8 cellular contexts compared by ENCODE assay signal in the genomic region with DNA sequence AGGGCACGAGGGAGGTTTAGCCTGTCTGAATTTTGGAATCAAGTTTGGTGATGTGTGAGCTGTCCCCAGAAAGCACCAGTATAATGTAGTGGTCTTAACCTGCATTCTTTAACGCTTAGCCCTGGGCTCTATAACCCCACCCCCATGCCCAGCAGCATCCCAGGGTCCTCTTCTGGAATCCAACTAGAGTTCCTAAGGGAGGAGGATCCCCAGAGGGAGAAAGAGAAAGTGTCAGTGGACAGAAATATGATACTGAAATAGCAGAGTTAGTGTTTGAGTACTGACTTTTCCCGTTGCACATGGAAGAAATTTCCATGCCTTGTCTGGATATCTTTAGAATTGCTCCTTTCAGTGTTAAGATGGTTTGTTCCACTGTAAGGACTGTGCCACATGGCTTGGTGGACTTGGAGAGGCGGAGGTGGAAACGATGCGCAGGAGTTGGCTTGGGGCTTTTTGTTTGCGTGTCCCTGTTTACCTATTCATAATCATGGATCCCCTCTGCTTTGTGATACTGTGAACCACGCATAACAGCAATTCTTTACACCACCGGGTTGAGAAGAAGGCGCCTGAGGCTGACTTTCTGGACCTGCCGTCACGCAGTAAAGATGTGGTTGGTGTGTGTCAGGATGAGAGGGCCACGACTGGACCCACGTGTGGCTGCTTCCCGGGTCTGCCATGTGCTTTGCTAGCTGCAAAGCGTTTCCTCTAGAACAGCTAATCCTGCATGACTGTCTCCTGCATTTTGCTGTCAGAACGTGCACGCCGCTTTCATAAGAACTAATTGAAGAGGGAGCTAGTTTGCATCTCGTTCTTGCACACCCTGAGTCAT.
A peak's percentile ranks its signal among the peaks of the same experiment; 100 is the strongest.
DNase-seq lines count a peak whose midpoint lies in the region; ATAC-seq lines count a peak whose summit lies in the region.

No MANE protein-coding gene starts in this region.

- no peak overlapping the region for H2BK120ac ChIP-seq in mesenchymal stem cell (ENCODE audit: low read depth, low read length)

- peak overlapping the region; percentile 69 for H3K4me3 ChIP-seq in Karpas-422 (ENCODE audit: low read length)
- H3K4me3 ChIP-seq in mesenchymal stem cell (ENCODE audit: insufficient read depth in 1 of 2, low read depth in 1 of 2, low read length in 2 of 2), result peak overlapping the region; percentile 39 to 81

- peak overlapping the region; percentile 67 for H3K4me3 Mint-ChIP-seq in dendritic cell treated with granulocyte-macrophage colony-stimulating factor and Interleukin-4, amounts not matched to agents 40 ng/mL and 50 ng/mL, for 4 days

- peak overlapping the region; percentile 30 for H4K91ac ChIP-seq in mesenchymal stem cell (ENCODE audit: low read length)

- no peaks in the 10 kb centered on the region for H3K9me2 ChIP-seq in Karpas-422 (replicated peaks; ENCODE audit: insufficient read depth, low read length)

- no peaks in the 10 kb centered on the region for H4K20me1 ChIP-seq in Karpas-422 (ENCODE audit: insufficient read depth, low read depth, low read length)

- H3K36me3 ChIP-seq in Karpas-422 (ENCODE audit: insufficient read depth, low read length) (no peaks in the 10 kb centered on the region), mesenchymal stem cell (ENCODE audit: control insufficient read depth in 1 of 2, insufficient read depth in 2 of 2, low read depth in 1 of 2, low read length in 2 of 2) (peaks cover 0 to 10% of the 10 kb centered on the region in 2 experiments)

- H2AFZ ChIP-seq in Karpas-422 (ENCODE audit: low read length) (no peak overlapping the region), mesenchymal stem cell (ENCODE audit: low read depth, low read length) (peak overlapping the region; percentile 87)

- peaks cover 9% of the 10 kb centered on the region for H3K79me1 ChIP-seq in mesenchymal stem cell (replicated peaks; ENCODE audit: low read length, poor library complexity, severe bottlenecking)

- intact Hi-C loops in dendritic cell treated with granulocyte-macrophage colony-stimulating factor and Interleukin-4, amounts not matched to agents 40 ng/mL and 50 ng/mL, for 4 days (cut with micrococcal nuclease), result loop anchor here (5.0 kb wide), 1 partner anchor 140 kb away; the partner anchor contains the start of gene SMARCA2

- peak overlapping the region; percentile 40 for H4K8ac ChIP-seq in mesenchymal stem cell (ENCODE audit: low read length)

- no peak overlapping the region for H2BK5ac ChIP-seq in mesenchymal stem cell (ENCODE audit: low read depth, low read length, poor library complexity, severe bottlenecking)

- H3K27ac Mint-ChIP-seq in dendritic cell treated with granulocyte-macrophage colony-stimulating factor and Interleukin-4, amounts not matched to agents 40 ng/mL and 50 ng/mL, for 4 days, result peak overlapping the region; percentile 77

- H3K9me3 Mint-ChIP-seq in dendritic cell treated with granulocyte-macrophage colony-stimulating factor and Interleukin-4, amounts not matched to agents 40 ng/mL and 50 ng/mL, for 4 days, result no peaks in the 10 kb centered on the region

- H3K27ac ChIP-seq in Karpas-422 (ENCODE audit: low read length), result peak overlapping the region; percentile 95
- H3K27ac ChIP-seq in mesenchymal stem cell (ENCODE audit: low read length, poor library complexity, severe bottlenecking), result peak overlapping the region; percentile 87

- H2AK5ac ChIP-seq in mesenchymal stem cell (ENCODE audit: low read length, severe bottlenecking), result no peak overlapping the region

- H3K14ac ChIP-seq in mesenchymal stem cell (ENCODE audit: low read length in 2 of 2), result no peak overlapping the region

- H3K27me3 ChIP-seq in Karpas-422 (ENCODE audit: low read length), result no peaks in the 10 kb centered on the region
- no peaks in the 10 kb centered on the region for H3K27me3 ChIP-seq in mesenchymal stem cell (ENCODE audit: control insufficient read depth in 1 of 2, insufficient read depth in 1 of 2, low read length in 2 of 2)

- H3K4me1 ChIP-seq in Karpas-422 (ENCODE audit: low read length), result peaks cover 72% of the 10 kb centered on the region
- H3K4me1 ChIP-seq in mesenchymal stem cell (ENCODE audit: control insufficient read depth, insufficient read depth, low read depth, low read length), result peaks cover 3% of the 10 kb centered on the region

- DNase-seq in DMS153 treated with DMSO at 0.1 percent for 48 hours (lab: John Stamatoyannopoulos, UW; ENCODE audit: unreplicated experiment) (peak; percentile 24), Karpas-422 (peak; percentile 91), mesenchymal stem cell (peak; percentile 78), NCI-H345 treated with DMSO at 0.1 percent for 48 hours (lab: John Stamatoyannopoulos, UW; ENCODE audit: unreplicated experiment) (no peak)
- peak; percentile 46 for DNase-seq in activated CD4-positive, CD25-positive, alpha-beta regulatory T cell treated with anti-CD3 and anti-CD28 coated beads, Interleukin-2, amount 50 U/mL, for 72 hours
- DNase-seq in stimulated activated CD8-positive, alpha-beta memory T cell treated with anti-CD3 and anti-CD28 coated beads, Interleukin-15, amount 100 ng/mL, for 24 hours (ENCODE audit: low read depth), result peak; percentile 19

- peaks cover 36% of the 10 kb centered on the region for H3K79me2 ChIP-seq in Karpas-422 (ENCODE audit: low read length)

- WGBS in mesenchymal stem cell, result 45% methylated on average over 19 of the region's 20 CpGs

- H3K36me3 Mint-ChIP-seq in dendritic cell treated with granulocyte-macrophage colony-stimulating factor and Interleukin-4, amounts not matched to agents 40 ng/mL and 50 ng/mL, for 4 days (ENCODE audit: low read depth), result peaks cover 13% of the 10 kb centered on the region

- peak overlapping the region; percentile 31 to 86 for H3K18ac ChIP-seq in mesenchymal stem cell (ENCODE audit: low read depth in 1 of 2, low read length in 2 of 2)

- peaks cover 69% of the 10 kb centered on the region for H3K4me1 Mint-ChIP-seq in dendritic cell treated with granulocyte-macrophage colony-stimulating factor and Interleukin-4, amounts not matched to agents 40 ng/mL and 50 ng/mL, for 4 days (ENCODE audit: low read depth)

- H2BK15ac ChIP-seq in mesenchymal stem cell (ENCODE audit: low read depth, poor library complexity, severe bottlenecking), result peak overlapping the region; percentile 57

- H2BK12ac ChIP-seq in mesenchymal stem cell (ENCODE audit: low read length in 2 of 2), result peak overlapping the region in 1 of 2 experiments; percentile 66

- H3K9me3 ChIP-seq in Karpas-422 (ENCODE audit: low read length) (no peaks in the 10 kb centered on the region), mesenchymal stem cell (ENCODE audit: control insufficient read depth, low read length) (no peaks in the 10 kb centered on the region)

- ATAC-seq in GM21576 (IDR thresholded peaks at IDR 0.05; ENCODE audit: unreplicated experiment), result peak; percentile 34

- H3K4ac ChIP-seq in mesenchymal stem cell (ENCODE audit: low read depth in 1 of 2, low read length in 2 of 2), result peak overlapping the region in 1 of 2 experiments; percentile 22

- H3K4me2 ChIP-seq in Karpas-422 (ENCODE audit: low read depth, low read length, poor library complexity, severe bottlenecking) (peak overlapping the region; percentile 85), mesenchymal stem cell (ENCODE audit: low read length, poor library complexity, severe bottlenecking) (peak overlapping the region; percentile 75)

- H3K9ac ChIP-seq in Karpas-422 (ENCODE audit: low read length) (peak overlapping the region; percentile 74), mesenchymal stem cell (ENCODE audit: low read length) (peak overlapping the region; percentile 93)

- H3K27me3 Mint-ChIP-seq in dendritic cell treated with granulocyte-macrophage colony-stimulating factor and Interleukin-4, amounts not matched to agents 40 ng/mL and 50 ng/mL, for 4 days, result no peaks in the 10 kb centered on the region

- H3K23ac ChIP-seq in mesenchymal stem cell (ENCODE audit: low read length in 2 of 2), result no peak overlapping the region
